Comparison of ENCODE assay signal across 23 cellular contexts in genomic region chr3:15151166-15151565, GRCh38. TPM values are rescaled to one million over a fixed set of nuclear protein-coding genes. Genes with fewer than 3 reads are reported as not detected.
DNase-seq lines count a peak whose midpoint lies in the region; ATAC-seq, FAIRE-seq and TF ChIP-seq lines count a peak whose summit lies in the region.
"Had no signal": no experiment of that assay in that cellular context is flagged by ENCODE, and none has a peak within 500 bp of the region (broad histone marks: within the 10 kb centered on the region; RNA-seq: fewer than 3 reads in every experiment).

No MANE protein-coding gene starts in this region.

- H3K4me1 ChIP-seq in K562 (replicated peaks in 1 of 2; ENCODE audit: control insufficient read depth in 2 of 2, insufficient read depth in 2 of 2, low read length in 2 of 2) (peaks cover 0 to 2% of the 10 kb centered on the region in 2 experiments; a peak in 1 of 5 replicates), trophoblast cell (ENCODE audit: control insufficient read depth in 1 of 2, insufficient read depth in 2 of 2, low read length in 2 of 2) (no peaks in the 10 kb centered on the region)

- H3K27me3 Mint-ChIP-seq in chondrocyte (ENCODE audit: low read depth): peaks cover 50% of the 10 kb centered on the region
- H3K27me3 Mint-ChIP-seq in CD14-positive monocyte (ENCODE audit: low read depth in 3 of 3): peaks cover 12 to 24% (median 22%) of the 10 kb centered on the region in 3 donors

- H3K4me3 Mint-ChIP-seq in chondrocyte (ENCODE audit: unreplicated experiment) (no peak overlapping the region), CD14-positive monocyte (no peak overlapping the region)
- H3K4me3 Mint-ChIP-seq: B cell; CD4-positive, alpha-beta memory T cell had no signal

- no peak overlapping the region for H2BK120ac ChIP-seq in trophoblast cell (ENCODE audit: insufficient read depth, low read length, poor library complexity)

- POLR2A ChIA-PET in K562 (lab: Yijun Ruan, JAX): no interaction called here

- H3K4me3 ChIP-seq in K562 (no peak overlapping the region), trophoblast cell (ENCODE audit: low read depth, low read length) (no peak overlapping the region)
- H3K4me3 ChIP-seq: PC-9, SK-N-MC had no signal

- H3K14ac ChIP-seq in trophoblast cell (ENCODE audit: low read length): no peak overlapping the region

- no peak overlapping the region for H3K27ac ChIP-seq in K562 (ENCODE audit: extremely low read depth, low read depth, low read length)
- no peak overlapping the region for H3K27ac ChIP-seq in trophoblast cell (ENCODE audit: low read depth, low read length)
- H3K27ac ChIP-seq: PC-9, SK-N-MC had no signal

- no peaks in the 10 kb centered on the region for H4K20me1 ChIP-seq in K562 (replicated peaks; ENCODE audit: control insufficient read depth, insufficient read depth, low read length)

- no peak overlapping the region for H4K8ac ChIP-seq in trophoblast cell (ENCODE audit: low read depth, low read length)

- no peaks in the 10 kb centered on the region for H3K36me3 Mint-ChIP-seq in chondrocyte (ENCODE audit: low read depth)
- H3K36me3 Mint-ChIP-seq in CD14-positive monocyte: no peaks in the 10 kb centered on the region
- H3K36me3 Mint-ChIP-seq: CD4-positive, alpha-beta memory T cell had no signal

- H3K4me2 ChIP-seq in K562 (ENCODE audit: insufficient read depth, low read length): no peak overlapping the region
- no peak overlapping the region for H3K4me2 ChIP-seq in trophoblast cell (ENCODE audit: low read length)
- H3K4me2 ChIP-seq: PC-9 had no signal

- no peaks in the 10 kb centered on the region for H3K79me2 ChIP-seq in K562 (ENCODE audit: control insufficient read depth, insufficient read depth, low read length)
- H3K79me2 ChIP-seq in trophoblast cell (ENCODE audit: control insufficient read depth, insufficient read depth, low read length, poor library complexity): no peaks in the 10 kb centered on the region

- no TSS peak for BruUV-seq in K562 (replicated peaks; lab: Mats Ljungman, UMichigan)

- H2BK5ac ChIP-seq in trophoblast cell (ENCODE audit: low read depth, low read length, poor library complexity): no peak overlapping the region

- H3K36me3 ChIP-seq in K562 (ENCODE audit: control insufficient read depth, insufficient read depth, low read length) (no peaks in the 10 kb centered on the region), trophoblast cell (ENCODE audit: control insufficient read depth in 1 of 2, insufficient read depth in 2 of 2, low read length in 2 of 2) (no peaks in the 10 kb centered on the region)

- H3K9ac ChIP-seq in K562 (ENCODE audit: insufficient read depth in 1 of 2, low read depth in 2 of 2, low read length in 2 of 2): no peak overlapping the region
- no peak overlapping the region for H3K9ac ChIP-seq in trophoblast cell (ENCODE audit: low read length)

- no peak for TF ChIP-seq POLR2A in K562 (conservative IDR thresholded peaks at IDR 0.05)

- FAIRE-seq in K562 (lab: Jason Lieb, UNC): no peak
- FAIRE-seq: D721Med, H54, HepG2 had no signal

- CTCF ChIA-PET in K562 (lab: Yijun Ruan, JAX; ENCODE audit: low intra/inter-chr PET ratio): no interaction called here

- H3K27ac Mint-ChIP-seq in chondrocyte (ENCODE audit: unreplicated experiment) (no peak overlapping the region), CD14-positive monocyte (no peak overlapping the region)
- H3K27ac Mint-ChIP-seq: B cell; CD4-positive, alpha-beta memory T cell had no signal

- no peak overlapping the region for H3K4ac ChIP-seq in trophoblast cell (ENCODE audit: low read depth, low read length)

- H4K91ac ChIP-seq in trophoblast cell (ENCODE audit: low read depth, low read length): no peak overlapping the region

- H3K18ac ChIP-seq in trophoblast cell (ENCODE audit: low read length): no peak overlapping the region

- no peaks in the 10 kb centered on the region for H3K9me3 Mint-ChIP-seq in chondrocyte (ENCODE audit: low read depth)
- peaks cover 0 to 2% (median 0%) of the 10 kb centered on the region in 7 donors for H3K9me3 Mint-ChIP-seq in CD14-positive monocyte
- H3K9me3 Mint-ChIP-seq: CD4-positive, alpha-beta memory T cell had no signal

- H2AK5ac ChIP-seq in trophoblast cell (ENCODE audit: low read length): no peak overlapping the region

- no peaks in the 10 kb centered on the region for H3K9me1 ChIP-seq in K562 (ENCODE audit: control insufficient read depth, insufficient read depth, low read length)

- H3K9me3 ChIP-seq in K562 (replicated peaks; ENCODE audit: control insufficient read depth, insufficient read depth, low read depth, low read length) (no peaks in the 10 kb centered on the region), trophoblast cell (ENCODE audit: insufficient read depth, low read depth, low read length) (no peaks in the 10 kb centered on the region)

- in situ Hi-C loops in K562 (cut with MboI): no loop called here

- no peak overlapping the region for H4K12ac ChIP-seq in trophoblast cell (ENCODE audit: low read depth, low read length)

- ATAC-seq in GM19463 (IDR thresholded peaks at IDR 0.05; ENCODE audit: unreplicated experiment) (peak; percentile 80), K562 (0 out of 3 replicates have a peak, but pooled peaks have one; percentile 15), sciatic nerve (no peak)
- ATAC-seq: HepG2 had no signal

- intact Hi-C loops in K562 (cut with micrococcal nuclease) (no loop called here), CD14-positive monocyte (cut with micrococcal nuclease) (no loop called here), sciatic nerve (cut with DNase I) (no loop called here)

- no peak overlapping the region for H2AFZ ChIP-seq in K562 (ENCODE audit: low read depth, low read length)
- no peak overlapping the region for H2AFZ ChIP-seq in trophoblast cell (ENCODE audit: insufficient read depth, low read length, poor library complexity)
- H2AFZ ChIP-seq: PC-9 had no signal

- H2BK12ac ChIP-seq in trophoblast cell (ENCODE audit: low read length): no peak overlapping the region

- no peak for TF ChIP-seq EP300 in K562 (IDR thresholded peaks at IDR 0.05; ENCODE audit: low read length)

- no peak for TF ChIP-seq RAD21 in K562 (CRISPR knock-in tag; conservative IDR thresholded peaks at IDR 0.05 in 1 of 2, IDR thresholded peaks at IDR 0.05 in 1 of 2)

- no peak for TF ChIP-seq CTCF in K562 (IDR thresholded peaks at IDR 0.05 in 2 of 3, conservative IDR thresholded peaks at IDR 0.05 in 1 of 3; ENCODE audit: insufficient read depth in 2 of 3, low read depth in 1 of 3, low read length in 3 of 3)
- TF ChIP-seq CTCF in chondrocyte (IDR thresholded peaks at IDR 0.05): no peak
- no peak for TF ChIP-seq CTCF in CD14-positive monocyte (IDR thresholded peaks at IDR 0.05)

- H3K4me1 Mint-ChIP-seq in chondrocyte (ENCODE audit: low read depth): no peaks in the 10 kb centered on the region
- no peaks in the 10 kb centered on the region for H3K4me1 Mint-ChIP-seq in CD14-positive monocyte
- H3K4me1 Mint-ChIP-seq: B cell; CD4-positive, alpha-beta memory T cell had no signal

- H3K23ac ChIP-seq in trophoblast cell (ENCODE audit: low read length): no peak overlapping the region

- DNase-seq in LoVo (ENCODE audit: low spot score): peak; percentile 4
- peak in 2 of 4 experiments; percentile 21 to 23 for DNase-seq in K562 (ENCODE audit: extremely low read depth in 1 of 4, low spot score in 3 of 4)
- DNase-seq in left kidney (ENCODE audit: low read depth, low spot score): peak; percentile 10
- DNase-seq in chondrocyte (ENCODE audit: low spot score): no peak
- no peak for DNase-seq in CD14-positive monocyte (ENCODE audit: low spot score)
- DNase-seq in sciatic nerve (ENCODE audit: low spot score): no peak
- no peak for DNase-seq in trophoblast cell
- DNase-seq: ACHN; CD4-positive, alpha-beta memory T cell; DND-41; GDM1; Karpas-422; NCI-H1436 treated with DMSO at 0.1 percent for 48 hours; NCI-H2227 treated with DMSO at 0.1 percent for 48 hours; NCI-H526 treated with DMSO at 0.1 percent for 48 hours; PC-9; T-helper 1 cell had no signal

- no peaks in the 10 kb centered on the region for H3K79me1 ChIP-seq in trophoblast cell (ENCODE audit: low read length)

- peaks cover 17 to 19% of the 10 kb centered on the region in 2 experiments; a peak in 4 of 5 replicates for H3K27me3 ChIP-seq in K562 (ENCODE audit: control insufficient read depth in 2 of 2, insufficient read depth in 2 of 2, low read length in 2 of 2)
- no peaks in the 10 kb centered on the region for H3K27me3 ChIP-seq in trophoblast cell (ENCODE audit: insufficient read depth, low read length)

RNA-seq across cellular contexts. Expression of gene RBSN, which starts 52.2 kb away (rescaled TPM):
- total RNA-seq in K562 (2011; cell fraction: chromatin; rRNA removed; ENCODE audit: low replicate concordance): 60.6 and 86.6 TPM in 2 replicates
- total RNA-seq in K562 (2011; cell fraction: nucleolus; rRNA removed): 27.2 and 28.7 TPM in 2 replicates
- total RNA-seq in K562 (2011; cell fraction: nucleoplasm; rRNA removed): 44.5 and 45.6 TPM in 2 replicates
- 14.1 and 21.1 TPM in 2 replicates for total RNA-seq in K562 (2014; rRNA removed)
- 18.3 and 20.8 TPM in 2 replicates for total RNA-seq in K562 (2014; rRNA removed; fragmentation: Illumina TruSeq; extraction: Trizol)
- 17.5 and 19.0 TPM in 2 replicates for total RNA-seq in K562 (2015; rRNA removed; fragmentation: Illumina TruSeq; extraction: Trizol)
- total RNA-seq in K562 (2021): 18.7 and 19.6 TPM in 2 replicates
- 15.7 and 16.8 TPM in 2 replicates for polyA plus RNA-seq in K562 (2011; rRNA removed)
- polyA plus RNA-seq in K562 (2011; cell fraction: cytosol; rRNA removed): 8.2 and 10.9 TPM in 2 replicates
- 18.9 and 27.5 TPM in 2 replicates for polyA plus RNA-seq in K562 (2011; cell fraction: nucleus; rRNA removed)
- 11.2 and 15.3 TPM in 2 replicates for polyA plus RNA-seq in K562 (2012)
- 13.9 and 15.0 TPM in 2 replicates for polyA plus RNA-seq in K562 (2014; fragmentation: Illumina TruSeq; extraction: Trizol)
- 1 to 10 TPM; 2.9 to 4.2 TPM for polyA plus RNA-seq in K562 (2014; fragmentation: Nextera tagmentation; extraction: Ambion mirVana)
- 12.1 and 12.8 TPM in 2 replicates for polyA plus RNA-seq in K562 (2014; rRNA removed)
- polyA minus RNA-seq in K562 (2011; rRNA and poly(A)+ RNA removed): 28.4 and 33.3 TPM in 2 replicates
- polyA minus RNA-seq in K562 (2011; cell fraction: cytosol; rRNA and poly(A)+ RNA removed): 13.7 and 14.6 TPM in 2 replicates
- 11.4 and 19.7 TPM in 2 replicates for polyA minus RNA-seq in K562 (2011; cell fraction: nucleus; rRNA and poly(A)+ RNA removed)
- total RNA-seq in chondrocyte: 22.3 to 31.4 TPM (median 24.1 TPM) in 3 replicates
- 10 to 100 TPM in 1 of 2 donors, 1 to 10 TPM in 1; 6.7 to 10.1 TPM for polyA plus RNA-seq in CD14-positive monocyte
- 38.9 TPM for total RNA-seq in sciatic nerve
- polyA plus RNA-seq in trophoblast cell (2013): 12.1 and 12.2 TPM in 2 replicates

RNA-seq across cellular contexts. Expression of gene CAPN7, which starts 54.9 kb away (rescaled TPM):
- 37.7 and 89.2 TPM in 2 replicates for total RNA-seq in K562 (2011; cell fraction: chromatin; rRNA removed; ENCODE audit: low replicate concordance)
- 26.5 and 27.1 TPM in 2 replicates for total RNA-seq in K562 (2011; cell fraction: nucleolus; rRNA removed)
- 32.0 and 50.1 TPM in 2 replicates for total RNA-seq in K562 (2011; cell fraction: nucleoplasm; rRNA removed)
- total RNA-seq in K562 (2014; rRNA removed): 27.0 and 32.7 TPM in 2 replicates
- total RNA-seq in K562 (2014; rRNA removed; fragmentation: Illumina TruSeq; extraction: Trizol): 33.4 and 35.3 TPM in 2 replicates
- 31.7 and 37.5 TPM in 2 replicates for total RNA-seq in K562 (2015; rRNA removed; fragmentation: Illumina TruSeq; extraction: Trizol)
- total RNA-seq in K562 (2021): 42.6 and 42.7 TPM in 2 replicates
- polyA plus RNA-seq in K562 (2011; rRNA removed): 28.1 and 36.4 TPM in 2 replicates
- 17.9 and 20.3 TPM in 2 replicates for polyA plus RNA-seq in K562 (2011; cell fraction: cytosol; rRNA removed)
- polyA plus RNA-seq in K562 (2011; cell fraction: nucleus; rRNA removed): 29.4 and 33.3 TPM in 2 replicates
- polyA plus RNA-seq in K562 (2012): 19.3 and 25.7 TPM in 2 replicates
- polyA plus RNA-seq in K562 (2014; fragmentation: Illumina TruSeq; extraction: Trizol): 24.8 and 32.6 TPM in 2 replicates
- polyA plus RNA-seq in K562 (2014; fragmentation: Nextera tagmentation; extraction: Ambion mirVana): 1 to 10 TPM; 6.5 to 10.0 TPM
- polyA plus RNA-seq in K562 (2014; rRNA removed): 23.3 TPM in 2 replicates
- polyA minus RNA-seq in K562 (2011; rRNA and poly(A)+ RNA removed): 50.3 and 54.6 TPM in 2 replicates
- 24.0 and 25.2 TPM in 2 replicates for polyA minus RNA-seq in K562 (2011; cell fraction: cytosol; rRNA and poly(A)+ RNA removed)
- polyA minus RNA-seq in K562 (2011; cell fraction: nucleus; rRNA and poly(A)+ RNA removed): 40.5 and 64.5 TPM in 2 replicates
- 38.3 to 56.0 TPM (median 47.2 TPM) in 3 replicates for total RNA-seq in chondrocyte
- 10 to 100 TPM; 11.7 to 14.7 TPM for polyA plus RNA-seq in CD14-positive monocyte
- 68.4 TPM for total RNA-seq in sciatic nerve
- 12.7 and 14.3 TPM in 2 replicates for polyA plus RNA-seq in trophoblast cell (2013)

Comparison
In these comparisons a context has a peak if more than half of its experiments do, and no peak if none do; other contexts are left out.
1. DNase-seq: peak in LoVo (single experiment) and left kidney (single experiment); none in chondrocyte (single experiment), CD14-positive monocyte (single experiment), sciatic nerve (single experiment) and trophoblast cell (0 of 2).